Comparison of ENCODE assay signal across 27 cellular contexts in genomic region chr1:116628448-116628847, GRCh38. TPM values are rescaled to one million over a fixed set of nuclear protein-coding genes. Genes with fewer than 3 reads are reported as not detected.
DNase-seq lines count a peak whose midpoint lies in the region; ATAC-seq lines count a peak whose summit lies in the region.
"Had no signal": no experiment of that assay in that cellular context is flagged by ENCODE, and none has a peak within 500 bp of the region (broad histone marks: within the 10 kb centered on the region; RNA-seq: fewer than 3 reads in every experiment).

No MANE protein-coding gene starts in this region.

- H3K4me3 Mint-ChIP-seq in activated CD4-positive, alpha-beta T cell treated with anti-CD3 and anti-CD28 coated beads for 36 hours: no peak overlapping the region
- H3K4me3 Mint-ChIP-seq in activated T-helper 2 cell treated with anti-CD3 and anti-CD28 coated beads, Interferon-gamma antibody, Interleukin-2, Interleukin-4, amounts not matched to agents 10 μg/mL and 5 μg/mL and 100 μg/mL, durations not matched to agents 14 hours and 24 hours and 36 hours (ENCODE audit: low read depth): no peak overlapping the region
- peak overlapping the region; percentile 48 for H3K4me3 Mint-ChIP-seq in stimulated activated memory B cell treated with anti-CD40 and anti-IgM and Interleukin-4, amounts not matched to agents 10 μg/mL and 1 μg/mL and 100 μg/mL, for 72 hours
- H3K4me3 Mint-ChIP-seq: natural killer cell; T-helper 1 cell treated with Interleukin-12 subunit alpha and Interleukin-12 subunit beta and Interleukin-4 antibody, amounts not matched to agents 30 μg/mL and 1 μg/mL, for 36 hours had no signal

- H3K27me3 Mint-ChIP-seq in activated CD4-positive, alpha-beta T cell treated with anti-CD3 and anti-CD28 coated beads for 36 hours: peaks cover 8% of the 10 kb centered on the region
- no peaks in the 10 kb centered on the region for H3K27me3 Mint-ChIP-seq in activated T-helper 2 cell treated with anti-CD3 and anti-CD28 coated beads, Interferon-gamma antibody, Interleukin-2, Interleukin-4, amounts not matched to agents 10 μg/mL and 5 μg/mL and 100 μg/mL, durations not matched to agents 14 hours and 24 hours and 36 hours (ENCODE audit: low read depth)
- no peaks in the 10 kb centered on the region for H3K27me3 Mint-ChIP-seq in stimulated activated memory B cell treated with anti-CD40 and anti-IgM and Interleukin-4, amounts not matched to agents 10 μg/mL and 1 μg/mL and 100 μg/mL, for 72 hours

- DNase-seq in activated CD4-positive, alpha-beta T cell treated with anti-CD3 and anti-CD28 coated beads for 36 hours: peak; percentile 43
- no peak for DNase-seq in activated CD4-positive, alpha-beta T cell treated with anti-CD3 and anti-CD28 coated beads, Interleukin-2, amount 50 U/mL, for 4 hours
- DNase-seq in stimulated activated CD4-positive, alpha-beta T cell treated with anti-CD3 and anti-CD28 coated beads, Interleukin-15, amount 100 ng/mL, for 24 hours: peak; percentile 26
- no peak for DNase-seq in stimulated activated CD4-positive, alpha-beta T cell treated with anti-CD3 and anti-CD28 coated beads, Interleukin-2, amount 100 ng/mL, for 48 hours
- DNase-seq in activated T-helper 2 cell treated with anti-CD3 and anti-CD28 coated beads, Interferon-gamma antibody, Interleukin-2, Interleukin-4, amounts not matched to agents 10 μg/mL and 5 μg/mL and 100 μg/mL, durations not matched to agents 14 hours and 24 hours and 36 hours (ENCODE audit: low spot score): no peak
- no peak for DNase-seq in amniotic stem cell (lab: John Stamatoyannopoulos, UW)
- no peak for DNase-seq in mesenteric fat pad (ENCODE audit: low spot score)
- DNase-seq: 8988T, AML-193, body of pancreas, Caco-2, colonic mucosa, DND-41, esophagus squamous epithelium, kidney glomerular epithelial cell, mesenchymal stem cell, MV-4-11, natural killer cell, NCI-H1694, NCI-H2227 treated with DMSO at 0.1 percent for 48 hours, NCI-H82, pancreas, PC-3, WERI-Rb-1 had no signal

- H3K9me3 Mint-ChIP-seq in activated CD4-positive, alpha-beta T cell treated with anti-CD3 and anti-CD28 coated beads for 36 hours (ENCODE audit: low read depth): no peaks in the 10 kb centered on the region
- no peaks in the 10 kb centered on the region for H3K9me3 Mint-ChIP-seq in activated T-helper 2 cell treated with anti-CD3 and anti-CD28 coated beads, Interferon-gamma antibody, Interleukin-2, Interleukin-4, amounts not matched to agents 10 μg/mL and 5 μg/mL and 100 μg/mL, durations not matched to agents 14 hours and 24 hours and 36 hours
- no peaks in the 10 kb centered on the region for H3K9me3 Mint-ChIP-seq in stimulated activated memory B cell treated with anti-CD40 and anti-IgM and Interleukin-4, amounts not matched to agents 10 μg/mL and 1 μg/mL and 100 μg/mL, for 72 hours
- H3K9me3 Mint-ChIP-seq: activated naive CD4-positive, alpha-beta T cell treated with anti-CD3 and anti-CD28 coated beads, Interleukin-2, amount 50 U/mL, for 72 hours; natural killer cell; T-helper 1 cell treated with Interleukin-12 subunit alpha and Interleukin-12 subunit beta and Interleukin-4 antibody, amounts not matched to agents 30 μg/mL and 1 μg/mL, for 36 hours had no signal

- H3K4me1 Mint-ChIP-seq in activated CD4-positive, alpha-beta T cell treated with anti-CD3 and anti-CD28 coated beads for 36 hours: peaks cover 16% of the 10 kb centered on the region
- peaks cover 31% of the 10 kb centered on the region for H3K4me1 Mint-ChIP-seq in activated T-helper 2 cell treated with anti-CD3 and anti-CD28 coated beads, Interferon-gamma antibody, Interleukin-2, Interleukin-4, amounts not matched to agents 10 μg/mL and 5 μg/mL and 100 μg/mL, durations not matched to agents 14 hours and 24 hours and 36 hours (ENCODE audit: low read depth)
- H3K4me1 Mint-ChIP-seq in stimulated activated memory B cell treated with anti-CD40 and anti-IgM and Interleukin-4, amounts not matched to agents 10 μg/mL and 1 μg/mL and 100 μg/mL, for 72 hours: peaks cover 41% of the 10 kb centered on the region
- H3K4me1 Mint-ChIP-seq: natural killer cell had no signal

- POLR2A ChIA-PET in activated CD4-positive, alpha-beta T cell treated with anti-CD3 and anti-CD28 coated beads for 36 hours (lab: Charles Lee): interaction anchor here (0.7 kb wide), 1 partner anchor 18 kb away, joined by 12 read pairs; no protein-coding TSS in a partner anchor

- ATAC-seq in activated CD4-positive, alpha-beta T cell treated with anti-CD3 and anti-CD28 coated beads for 36 hours: no peak
- ATAC-seq in stimulated activated memory B cell treated with anti-CD40 and anti-IgM and Interleukin-4, amounts not matched to agents 10 μg/mL and 1 μg/mL and 100 μg/mL, for 72 hours: no peak
- ATAC-seq: activated naive CD4-positive, alpha-beta T cell treated with anti-CD3 and anti-CD28 coated beads, Interleukin-2, amount 50 U/mL, for 72 hours; body of pancreas; natural killer cell; pancreas; PC-3 had no signal

- intact Hi-C loops in activated CD4-positive, alpha-beta T cell treated with anti-CD3 and anti-CD28 coated beads for 36 hours (cut with DNase I, micrococcal nuclease): no loop called here
- intact Hi-C loops in activated T-helper 2 cell treated with anti-CD3 and anti-CD28 coated beads, Interferon-gamma antibody, Interleukin-2, Interleukin-4, amounts not matched to agents 10 μg/mL and 5 μg/mL and 100 μg/mL, durations not matched to agents 14 hours and 24 hours and 36 hours (cut with micrococcal nuclease): no loop called here

- CTCF ChIA-PET in activated CD4-positive, alpha-beta T cell treated with anti-CD3 and anti-CD28 coated beads for 36 hours (lab: Charles Lee): no interaction called here

- H3K27ac Mint-ChIP-seq in activated CD4-positive, alpha-beta T cell treated with anti-CD3 and anti-CD28 coated beads for 36 hours: peak overlapping the region; percentile 59
- peak overlapping the region; percentile 50 for H3K27ac Mint-ChIP-seq in activated T-helper 2 cell treated with anti-CD3 and anti-CD28 coated beads, Interferon-gamma antibody, Interleukin-2, Interleukin-4, amounts not matched to agents 10 μg/mL and 5 μg/mL and 100 μg/mL, durations not matched to agents 14 hours and 24 hours and 36 hours
- H3K27ac Mint-ChIP-seq in stimulated activated memory B cell treated with anti-CD40 and anti-IgM and Interleukin-4, amounts not matched to agents 10 μg/mL and 1 μg/mL and 100 μg/mL, for 72 hours: peak overlapping the region; percentile 94
- H3K27ac Mint-ChIP-seq: activated naive CD4-positive, alpha-beta T cell treated with anti-CD3 and anti-CD28 coated beads, Interleukin-2, amount 50 U/mL, for 72 hours; natural killer cell; T-helper 1 cell treated with Interleukin-12 subunit alpha and Interleukin-12 subunit beta and Interleukin-4 antibody, amounts not matched to agents 30 μg/mL and 1 μg/mL, for 36 hours had no signal

- H3K36me3 Mint-ChIP-seq in activated CD4-positive, alpha-beta T cell treated with anti-CD3 and anti-CD28 coated beads for 36 hours (ENCODE audit: low read depth): no peaks in the 10 kb centered on the region
- H3K36me3 Mint-ChIP-seq in activated T-helper 2 cell treated with anti-CD3 and anti-CD28 coated beads, Interferon-gamma antibody, Interleukin-2, Interleukin-4, amounts not matched to agents 10 μg/mL and 5 μg/mL and 100 μg/mL, durations not matched to agents 14 hours and 24 hours and 36 hours (ENCODE audit: low read depth): no peaks in the 10 kb centered on the region
- peaks cover 6% of the 10 kb centered on the region for H3K36me3 Mint-ChIP-seq in stimulated activated memory B cell treated with anti-CD40 and anti-IgM and Interleukin-4, amounts not matched to agents 10 μg/mL and 1 μg/mL and 100 μg/mL, for 72 hours
- H3K36me3 Mint-ChIP-seq: activated naive CD4-positive, alpha-beta T cell treated with anti-CD3 and anti-CD28 coated beads, Interleukin-2, amount 50 U/mL, for 72 hours; natural killer cell had no signal

RNA-seq across cellular contexts. Expression of gene IGSF3, which starts 39.1 kb away (rescaled TPM):
- total RNA-seq in activated CD4-positive, alpha-beta T cell treated with anti-CD3 and anti-CD28 coated beads for 36 hours: 1 to 10 TPM; 3.8 to 4.1 TPM
- total RNA-seq in activated T-helper 2 cell treated with anti-CD3 and anti-CD28 coated beads, Interferon-gamma antibody, Interleukin-2, Interleukin-4, amounts not matched to agents 10 μg/mL and 5 μg/mL and 100 μg/mL, durations not matched to agents 14 hours and 24 hours and 36 hours: 4.6 and 4.9 TPM in 2 replicates
- 0.84 TPM for total RNA-seq in mesenteric fat pad

RNA-seq across cellular contexts. Expression of gene CD58, which starts 57.6 kb away (rescaled TPM):
- total RNA-seq in activated CD4-positive, alpha-beta T cell treated with anti-CD3 and anti-CD28 coated beads for 36 hours: 10 to 100 TPM; 12.4 to 16.0 TPM
- total RNA-seq in activated T-helper 2 cell treated with anti-CD3 and anti-CD28 coated beads, Interferon-gamma antibody, Interleukin-2, Interleukin-4, amounts not matched to agents 10 μg/mL and 5 μg/mL and 100 μg/mL, durations not matched to agents 14 hours and 24 hours and 36 hours: 40.6 and 40.9 TPM in 2 replicates
- total RNA-seq in mesenteric fat pad: 23.9 TPM

Comparison
In these comparisons a context has a peak if more than half of its experiments do, and no peak if none do; other contexts are left out.
1. DNase-seq: peak in activated CD4-positive, alpha-beta T cell treated with anti-CD3 and anti-CD28 coated beads for 36 hours (single experiment) and stimulated activated CD4-positive, alpha-beta T cell treated with anti-CD3 and anti-CD28 coated beads, Interleukin-15, amount 100 ng/mL, for 24 hours (single experiment); none in activated CD4-positive, alpha-beta T cell treated with anti-CD3 and anti-CD28 coated beads, Interleukin-2, amount 50 U/mL, for 4 hours (0 of 2), stimulated activated CD4-positive, alpha-beta T cell treated with anti-CD3 and anti-CD28 coated beads, Interleukin-2, amount 100 ng/mL, for 48 hours (0 of 2), activated T-helper 2 cell treated with anti-CD3 and anti-CD28 coated beads, Interferon-gamma antibody, Interleukin-2, Interleukin-4, amounts not matched to agents 10 μg/mL and 5 μg/mL and 100 μg/mL, durations not matched to agents 14 hours and 24 hours and 36 hours (single experiment), amniotic stem cell (single experiment) and mesenteric fat pad (single experiment).
2. Peak in every context shown above with its lines, with median percentiles within 50 percentile points of each other: H3K27ac Mint-ChIP-seq.